9 cellular contexts compared by ENCODE assay signal in genomic region chr13:41079725-41080124, GRCh38.
"Had no signal": no experiment of that assay in that cellular context is flagged by ENCODE, and none has a peak within 500 bp of the region (broad histone marks: within the 10 kb centered on the region; RNA-seq: fewer than 3 reads in every experiment).

No MANE protein-coding gene starts in this region.

- DNase-seq: GM23248, GOT3, H7, H9, HCEC 1CT, HFFc6 had no signal

- H3K4me3 ChIP-seq: GM23248, GM23338, HAP-1 had no signal

- H3K4me2 ChIP-seq: GM23338 had no signal

- H3K4me1 ChIP-seq: HAP-1 had no signal

- H3K4me1 Mint-ChIP-seq: GM23338, H9 had no signal

- H3K9me3 Mint-ChIP-seq: HFFc6 had no signal

- H2AFZ ChIP-seq: GM23248, GM23338 had no signal

- H3K9ac ChIP-seq: GM23248 had no signal

- H3K9me3 ChIP-seq: HAP-1 had no signal

- H3K4me3 Mint-ChIP-seq: GM23338, H9, HFFc6 had no signal

- H3K27ac ChIP-seq: GM23248 had no signal

- ATAC-seq: GM23338, HCT116 had no signal

- H3K27ac Mint-ChIP-seq: GM23338, H9, HFFc6 had no signal
